1 cellular context compared by ENCODE assay signal in genomic region chr9:78406933-78407332, GRCh38.
TF ChIP-seq lines count a peak whose summit lies in the region.

No MANE protein-coding gene starts in this region.

TF ChIP-seq in GM23338, 12 proteins besides CTCF, POLR2A, EP300 and RAD21 (continued from another document):
- TF ChIP-seq REST (IDR thresholded peaks at IDR 0.05; ENCODE audit: unreplicated experiment) (no peak), EZH2phosphoT487 (IDR thresholded peaks at IDR 0.05; ENCODE audit: unreplicated experiment) (no peak), NANOG (IDR thresholded peaks at IDR 0.05; ENCODE audit: borderline replicate concordance) (no peak), EZH2 (IDR thresholded peaks at IDR 0.05; ENCODE audit: low read depth, unreplicated experiment) (no peak), ZNF114 (CRISPR knock-in tag; IDR thresholded peaks at IDR 0.05) (no peak), STAT1 (IDR thresholded peaks at IDR 0.05; ENCODE audit: unreplicated experiment) (no peak), ZNF462 (CRISPR knock-in tag; IDR thresholded peaks at IDR 0.05) (no peak), JUNB (IDR thresholded peaks at IDR 0.05; ENCODE audit: unreplicated experiment) (no peak), ZNF331 (CRISPR knock-in tag; IDR thresholded peaks at IDR 0.05; ENCODE audit: low read depth) (no peak), POLR2AphosphoS5 (IDR thresholded peaks at IDR 0.05; ENCODE audit: low read depth) (no peak)
